Comparison of ENCODE assay signal across 1 cellular context in the genomic region with DNA sequence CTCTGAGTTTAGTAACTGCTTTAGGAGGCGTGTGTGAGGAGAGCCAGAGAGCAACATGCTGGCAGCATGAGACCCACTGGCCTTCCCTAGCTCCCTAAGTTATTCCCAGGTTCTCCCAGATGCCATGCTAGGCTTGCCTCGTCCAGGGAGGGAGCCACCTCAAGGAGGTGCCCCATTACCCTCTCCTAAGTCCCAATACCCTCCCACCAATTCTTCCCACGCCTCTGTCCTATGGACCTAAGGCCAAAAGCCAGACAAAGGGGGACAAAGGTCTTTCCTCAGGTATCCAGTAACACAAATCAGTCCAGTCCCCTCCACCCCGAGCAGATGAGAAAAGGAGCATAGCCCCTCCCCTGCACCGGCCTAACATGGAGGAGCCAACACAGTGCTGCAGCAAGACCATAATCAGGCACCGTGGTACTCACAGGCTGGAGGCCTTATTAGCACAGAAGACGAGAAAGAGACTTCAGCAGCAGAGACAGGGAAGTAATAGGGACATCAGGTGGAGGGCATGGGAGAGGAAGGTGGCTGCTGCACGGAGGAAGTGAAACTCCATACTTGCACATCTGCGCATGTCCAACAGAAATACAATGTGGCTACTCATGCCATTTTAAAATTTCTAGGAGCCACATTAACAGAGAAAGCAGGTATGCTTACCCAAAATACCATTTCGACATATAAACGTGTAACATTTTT.
TF ChIP-seq lines count a peak whose summit lies in the region.

No MANE protein-coding gene starts in this region.

TF ChIP-seq in GM23338, 12 proteins besides CTCF, POLR2A, EP300 and RAD21:
- TF ChIP-seq JUNB (IDR thresholded peaks at IDR 0.05; ENCODE audit: unreplicated experiment) (no peak), EZH2phosphoT487 (IDR thresholded peaks at IDR 0.05; ENCODE audit: unreplicated experiment) (no peak), NANOG (IDR thresholded peaks at IDR 0.05; ENCODE audit: borderline replicate concordance) (no peak), ZNF331 (CRISPR knock-in tag; IDR thresholded peaks at IDR 0.05; ENCODE audit: low read depth) (no peak)
TF ChIP-seq in GM23338: peak in this region for 0.
